Comparison of ENCODE assay signal across 9 cellular contexts in genomic region chr22:30695351-30695762, GRCh38. TPM values are rescaled to one million over a fixed set of nuclear protein-coding genes. Genes with fewer than 3 reads are reported as not detected.
DNase-seq lines count a peak whose midpoint lies in the region; ATAC-seq and TF ChIP-seq lines count a peak whose summit lies in the region.
"Had no signal": no experiment of that assay in that cellular context is flagged by ENCODE, and none has a peak within 500 bp of the region (broad histone marks: within the 10 kb centered on the region; RNA-seq: fewer than 3 reads in every experiment).

No MANE protein-coding gene starts in this region.

- H3K36me3 ChIP-seq in NT2/D1 (ENCODE audit: insufficient read depth, insufficient read length, low read length), result no peaks in the 10 kb centered on the region

- H3K27ac Mint-ChIP-seq in neural crest cell (ENCODE audit: unreplicated experiment), result no peak overlapping the region

- no peaks in the 10 kb centered on the region for H3K9me3 Mint-ChIP-seq in neural crest cell

- ATAC-seq in esophagus mucosa, result peak; percentile 26

- H3K27me3 Mint-ChIP-seq in neural crest cell (ENCODE audit: low read depth), result peaks cover 22% of the 10 kb centered on the region

- no peaks in the 10 kb centered on the region for H3K36me3 Mint-ChIP-seq in neural crest cell (ENCODE audit: low read depth)

- H3K4me3 ChIP-seq in AG10803 (ENCODE audit: low read length), result peak overlapping the region; percentile 61
- H3K4me3 ChIP-seq in NT2/D1 (ENCODE audit: insufficient read length, low read depth), result peak overlapping the region; percentile 77

- H3K9me3 ChIP-seq in NT2/D1 (ENCODE audit: insufficient read depth, low read length), result no peaks in the 10 kb centered on the region

- H3K27me3 ChIP-seq in NT2/D1 (ENCODE audit: insufficient read depth, insufficient read length), result peaks cover 17% of the 10 kb centered on the region

- H3K4me1 ChIP-seq in NT2/D1 (ENCODE audit: insufficient read depth, insufficient read length), result no peaks in the 10 kb centered on the region

- DNase-seq in AG10803 (ENCODE audit: low read depth) (no peak), NT2/D1 (ENCODE audit: low read depth, low spot score) (no peak), neural crest cell (ENCODE audit: low read depth, low spot score) (no peak), GM10266 (ENCODE audit: extremely low spot score) (no peak), NCI-H446 (lab: John Stamatoyannopoulos, UW) (no peak), NOMO-1 treated with dmso at 0.1 percent for 144 hours (lab: John Stamatoyannopoulos, UW; ENCODE audit: unreplicated experiment) (no peak), NCI-H526 treated with DMSO at 0.1 percent for 48 hours (lab: John Stamatoyannopoulos, UW) (no peak)
- DNase-seq: central memory CD4-positive, alpha-beta T cell had no signal

- H3K4me3 Mint-ChIP-seq in neural crest cell, result peak overlapping the region; percentile 86

- peaks cover 21% of the 10 kb centered on the region for H3K4me1 Mint-ChIP-seq in neural crest cell

- H3K9ac ChIP-seq in NT2/D1 (ENCODE audit: insufficient read length, low read depth), result peak overlapping the region; percentile 79

- TF ChIP-seq CTCF in AG10803 (conservative IDR thresholded peaks at IDR 0.05; ENCODE audit: low read length) (no peak), neural crest cell (conservative IDR thresholded peaks at IDR 0.05) (no peak), GM10266 (IDR thresholded peaks at IDR 0.05; ENCODE audit: control insufficient read depth, insufficient read depth, low read depth, missing control alignments) (no peak)

RNA-seq across cellular contexts. Expression of gene OSBP2, which starts 0.7 kb away (rescaled TPM):
- total RNA-seq in esophagus mucosa (3.0 TPM), neural crest cell (2.8 TPM in 2 replicates)

RNA-seq across cellular contexts. Expression of gene DUSP18, which starts 27.7 kb away (rescaled TPM):
- 10.4 TPM for total RNA-seq in esophagus mucosa
- total RNA-seq in neural crest cell, result 7.8 and 8.1 TPM in 2 replicates

RNA-seq across cellular contexts. Expression of gene SLC35E4, which starts 59.8 kb away (rescaled TPM):
- total RNA-seq in esophagus mucosa, result 2.0 TPM
- 4.4 and 4.5 TPM in 2 replicates for total RNA-seq in neural crest cell
